ENCODE assay signal across 36 cellular contexts in the genomic region with DNA sequence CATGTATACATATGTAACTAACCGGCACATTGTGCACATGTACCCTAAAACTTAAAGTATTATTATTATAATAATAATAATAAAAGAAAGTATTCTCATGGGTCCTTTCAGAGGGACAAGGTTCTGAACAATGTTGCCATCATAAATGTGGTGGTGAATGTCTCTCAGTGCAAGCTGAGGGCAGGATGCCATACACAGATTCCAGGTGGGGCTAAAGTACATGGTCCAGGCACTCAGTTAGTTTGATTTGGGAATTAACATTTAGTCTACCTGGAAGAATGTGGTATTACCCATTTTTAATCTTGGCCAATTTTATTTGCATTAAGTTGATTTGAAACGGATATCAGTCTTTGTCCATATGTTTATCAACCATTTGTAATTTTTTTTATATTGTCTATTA.
"Had no signal": no experiment of that assay in that cellular context is flagged by ENCODE, and none has a peak within 500 bp of the region (broad histone marks: within the 10 kb centered on the region; RNA-seq: fewer than 3 reads in every experiment).

No MANE protein-coding gene starts in this region.

- ATAC-seq: PC-3, Right ventricle myocardium inferior, SK-N-SH treated with all-trans-retinoic acid at 6 μM for 48 hours, T-cell had no signal

- H3K27me3 ChIP-seq: ascending aorta, cardiac muscle cell, Peyer's patch had no signal

- H3K27ac Mint-ChIP-seq: activated CD4-positive, alpha-beta memory T cell treated with anti-CD3 and anti-CD28 coated beads, Interleukin-2, amount 10 ng/mL, durations not matched to agents 7 days and 5 days; activated naive CD4-positive, alpha-beta T cell treated with anti-CD3 and anti-CD28 coated beads, Interleukin-2, amount 50 U/mL, for 24 hours; activated naive CD8-positive, alpha-beta T cell treated with anti-CD3 and anti-CD28 coated beads, Interleukin-2, amount 10 ng/mL, durations not matched to agents 7 days and 5 days; activated T-cell treated with anti-CD3 and anti-CD28 coated beads, Interleukin-2, amount 50 U/mL, for 24 hours; activated T-helper 2 cell treated with anti-CD3 and anti-CD28 coated beads, Interferon-gamma antibody, Interleukin-2, Interleukin-4, amounts not matched to agents 10 μg/mL and 5 μg/mL and 100 μg/mL, durations not matched to agents 14 hours and 24 hours and 36 hours; T-cell had no signal

- H3K4me2 ChIP-seq: KMS-11 had no signal

- H3K27ac ChIP-seq: ascending aorta, cardiac muscle cell, KMS-11, Peyer's patch, RWPE1, WERI-Rb-1 had no signal

- DNase-seq: activated CD4-positive, alpha-beta memory T cell treated with anti-CD3 and anti-CD28 coated beads, Interleukin-2, amount 10 ng/mL, durations not matched to agents 7 days and 5 days; activated CD4-positive, alpha-beta T cell treated with anti-CD3 and anti-CD28 coated beads for 1 hour; activated CD4-positive, alpha-beta T cell treated with anti-CD3 and anti-CD28 coated beads for 48 hours; activated CD4-positive, CD25-positive, alpha-beta regulatory T cell; activated CD8-positive, alpha-beta memory T cell treated with anti-CD3 and anti-CD28 coated beads for 24 hours; activated gamma-delta T cell; activated naive CD4-positive, alpha-beta T cell treated with Interleukin-2 at 50 U/mL for 16 hours; activated naive CD8-positive, alpha-beta T cell treated with anti-CD3 and anti-CD28 coated beads, Interleukin-2, amount 10 ng/mL, durations not matched to agents 7 days and 5 days; activated T-cell treated with anti-CD3 and anti-CD28 coated beads, Interleukin-2, amount 50 U/mL, for 24 hours; amygdala; MM.1S; NCI-H1092; NCI-H146; NCI-H187; NCI-H2029 treated with DMSO at 0.1 percent for 48 hours; NCI-H2107; NCI-H2171; NCI-H510A; NCI-H526; NCI-H748 treated with DMSO at 0.1 percent for 48 hours; NK-92 treated with Interleukin-12 subunit alpha and Interleukin-12 subunit beta, amount 100 ng/mL, for 24 hours; PC-3; Peyer's patch; SIG-M5; T-cell; T1000; WERI-Rb-1 had no signal

- H3K9me3 Mint-ChIP-seq: activated CD4-positive, alpha-beta memory T cell treated with anti-CD3 and anti-CD28 coated beads, Interleukin-2, amount 10 ng/mL, durations not matched to agents 7 days and 5 days; activated naive CD4-positive, alpha-beta T cell treated with anti-CD3 and anti-CD28 coated beads, Interleukin-2, amount 50 U/mL, for 24 hours; activated T-cell treated with anti-CD3 and anti-CD28 coated beads, Interleukin-2, amount 50 U/mL, for 24 hours; central memory CD8-positive, alpha-beta T cell had no signal

- H3K9ac ChIP-seq: KMS-11 had no signal

- H3K9me3 ChIP-seq: ascending aorta, Peyer's patch had no signal

- H3K36me3 ChIP-seq: ascending aorta, cardiac muscle cell, Peyer's patch, WERI-Rb-1 had no signal

- H3K27me3 Mint-ChIP-seq: activated CD4-positive, alpha-beta memory T cell treated with anti-CD3 and anti-CD28 coated beads, Interleukin-2, amount 10 ng/mL, durations not matched to agents 7 days and 5 days; activated naive CD4-positive, alpha-beta T cell treated with anti-CD3 and anti-CD28 coated beads, Interleukin-2, amount 50 U/mL, for 24 hours; activated naive CD8-positive, alpha-beta T cell treated with anti-CD3 and anti-CD28 coated beads, Interleukin-2, amount 10 ng/mL, durations not matched to agents 7 days and 5 days; activated T-cell treated with anti-CD3 and anti-CD28 coated beads, Interleukin-2, amount 50 U/mL, for 24 hours; central memory CD8-positive, alpha-beta T cell; T-cell had no signal

- H3K4me3 ChIP-seq: ascending aorta, cardiac muscle cell, Peyer's patch had no signal

- H3K4me3 Mint-ChIP-seq: activated CD4-positive, alpha-beta memory T cell treated with anti-CD3 and anti-CD28 coated beads, Interleukin-2, amount 10 ng/mL, durations not matched to agents 7 days and 5 days; activated naive CD4-positive, alpha-beta T cell treated with anti-CD3 and anti-CD28 coated beads, Interleukin-2, amount 50 U/mL, for 24 hours; activated naive CD8-positive, alpha-beta T cell treated with anti-CD3 and anti-CD28 coated beads, Interleukin-2, amount 10 ng/mL, durations not matched to agents 7 days and 5 days; activated T-cell treated with anti-CD3 and anti-CD28 coated beads, Interleukin-2, amount 50 U/mL, for 24 hours; central memory CD8-positive, alpha-beta T cell; T-cell had no signal
